Comparison of ENCODE assay signal across 8 cellular contexts in genomic region chr2:37871453-37872191, GRCh38. TPM values are rescaled to one million over a fixed set of nuclear protein-coding genes. Genes with fewer than 3 reads are reported as not detected.
DNase-seq lines count a peak whose midpoint lies in the region; ATAC-seq and TF ChIP-seq lines count a peak whose summit lies in the region.

No MANE protein-coding gene starts in this region.

- H3K4me3 ChIP-seq in astrocyte of the spinal cord (ENCODE audit: low read depth, low read length) (no peak overlapping the region), body of pancreas (no peak overlapping the region)

- peaks cover 8% of the 10 kb centered on the region; the same call in 1 of the 2 replicates for H3K27me3 Mint-ChIP-seq in WTC11 (ENCODE audit: low read depth)

- POLR2A ChIA-PET in WTC11 (lab: Charles Lee), result no interaction called here

- peak; percentile 57 for ATAC-seq in HG03342 (IDR thresholded peaks at IDR 0.05; ENCODE audit: unreplicated experiment)
- no peak for ATAC-seq in body of pancreas
- ATAC-seq in WTC11, result no peak

- H3K27ac ChIP-seq in body of pancreas, result no peak overlapping the region

- H3K4me3 Mint-ChIP-seq in WTC11, result no peak overlapping the region

- H3K36me3 ChIP-seq in body of pancreas (replicated peaks in 1 of 2; ENCODE audit: insufficient read depth in 1 of 2, low read depth in 2 of 2), result no peaks in the 10 kb centered on the region

- no peak for TF ChIP-seq POLR2A in body of pancreas (IDR thresholded peaks at IDR 0.05)

- intact Hi-C loops in body of pancreas (cut with DNase I), result no loop called here

- no peak overlapping the region for H3K27ac Mint-ChIP-seq in WTC11

- 66 to 75% methylated on average over 7 of the region's 7 CpGs for WGBS in body of pancreas, 2 donors

- H3K36me3 Mint-ChIP-seq in WTC11, result no peaks in the 10 kb centered on the region

- peaks cover 6% of the 10 kb centered on the region for H3K4me1 ChIP-seq in body of pancreas

- no peaks in the 10 kb centered on the region for H3K9me3 Mint-ChIP-seq in WTC11

- TF ChIP-seq CTCF in astrocyte of the spinal cord (IDR thresholded peaks at IDR 0.05; ENCODE audit: low read depth, low read length) (no peak), body of pancreas (IDR thresholded peaks at IDR 0.05) (no peak), WTC11 (IDR thresholded peaks at IDR 0.05) (no peak)

- H3K4me1 Mint-ChIP-seq in WTC11, result peaks cover 50% of the 10 kb centered on the region

- CTCF ChIA-PET in WTC11 (lab: Charles Lee), result interaction anchor here (0.7 kb wide), 1 partner anchor 456 kb away, joined by 4 read pairs; no protein-coding TSS in a partner anchor

- peak; percentile 4 for DNase-seq in stimulated activated naive CD4-positive, alpha-beta T cell treated with Interleukin-2 at 50 U/mL for 16 hours (lab: John Stamatoyannopoulos, UW)
- no peak for DNase-seq in stimulated activated naive CD4-positive, alpha-beta T cell (lab: John Stamatoyannopoulos, UW)
- DNase-seq in astrocyte of the spinal cord (ENCODE audit: low read depth, low spot score) (peak; percentile 52), renal cortical epithelial cell (ENCODE audit: low read depth) (peak; percentile 99), body of pancreas (no peak), WTC11 (ENCODE audit: low spot score) (no peak), SKM-1 (lab: John Stamatoyannopoulos, UW; ENCODE audit: unreplicated experiment) (no peak)

- H3K27me3 ChIP-seq in body of pancreas, result no peaks in the 10 kb centered on the region

- in situ Hi-C loops in astrocyte of the spinal cord (cut with HindIII; ENCODE audit: low sequenced_read_pairs), result no loop called here

- H3K9me3 ChIP-seq in body of pancreas, result no peaks in the 10 kb centered on the region

TF ChIP-seq in WTC11, 78 proteins besides CTCF, POLR2A, EP300 and RAD21:
- TF ChIP-seq IRF2 (CRISPR knock-in tag; IDR thresholded peaks at IDR 0.05; ENCODE audit: borderline replicate concordance, low read depth), result no peak
- TF ChIP-seq GTF2I (CRISPR knock-in tag; conservative IDR thresholded peaks at IDR 0.05), result no peak
- no peak for TF ChIP-seq NFE2L1 (CRISPR knock-in tag; IDR thresholded peaks at IDR 0.05)
- no peak for TF ChIP-seq ATF1 (CRISPR knock-in tag; IDR thresholded peaks at IDR 0.05)
- no peak for TF ChIP-seq NR1H2 (CRISPR knock-in tag; IDR thresholded peaks at IDR 0.05)
- no peak for TF ChIP-seq FOXK1 (CRISPR knock-in tag; IDR thresholded peaks at IDR 0.05)
- no peak for TF ChIP-seq ZMAT4 (CRISPR knock-in tag; IDR thresholded peaks at IDR 0.05)
- TF ChIP-seq ZNF532 (CRISPR knock-in tag; IDR thresholded peaks at IDR 0.05; ENCODE audit: borderline replicate concordance), result no peak
- no peak for TF ChIP-seq ATF6 (CRISPR knock-in tag; IDR thresholded peaks at IDR 0.05)

RNA-seq across cellular contexts. Expression of gene RMDN2, which starts 53.5 kb away (rescaled TPM):
- total RNA-seq in renal cortical epithelial cell (5.2 and 18.1 TPM in 2 replicates), body of pancreas (10 to 100 TPM; 10.4 to 11.5 TPM), WTC11 (2021) (3.0 to 4.3 TPM (median 3.5 TPM) in 3 replicates)

Comparison
In these comparisons a context has a peak if more than half of its experiments do, and no peak if none do; other contexts are left out.
1. DNase-seq: peak in stimulated activated naive CD4-positive, alpha-beta T cell treated with Interleukin-2 at 50 U/mL for 16 hours (single experiment), astrocyte of the spinal cord (single experiment) and renal cortical epithelial cell (single experiment); none in stimulated activated naive CD4-positive, alpha-beta T cell (0 of 6), body of pancreas (0 of 4), WTC11 (single experiment) and SKM-1 (single experiment).